In genomic region chr3:126551066-126551838, GRCh38 we compare ENCODE assay signal across 15 cellular contexts. TPM values are rescaled to one million over a fixed set of nuclear protein-coding genes. Genes with fewer than 3 reads are reported as not detected.
DNase-seq lines count a peak whose midpoint lies in the region; ATAC-seq and TF ChIP-seq lines count a peak whose summit lies in the region.
"Had no signal": no experiment of that assay in that cellular context is flagged by ENCODE, and none has a peak within 500 bp of the region (broad histone marks: within the 10 kb centered on the region; RNA-seq: fewer than 3 reads in every experiment).

No MANE protein-coding gene starts in this region.

- H3K4me3 Mint-ChIP-seq in activated T-cell treated with anti-CD3 and anti-CD28 coated beads, Interleukin-2, amount 50 U/mL, for 72 hours: no peak overlapping the region
- H3K4me3 Mint-ChIP-seq in chondrocyte (ENCODE audit: unreplicated experiment): no peak overlapping the region
- no peak overlapping the region for H3K4me3 Mint-ChIP-seq in CD4-positive, alpha-beta memory T cell

- TF ChIP-seq POLR2A in right lobe of liver (IDR thresholded peaks at IDR 0.05) (no peak), upper lobe of left lung (IDR thresholded peaks at IDR 0.05) (no peak)

- H3K27ac ChIP-seq in right lobe of liver (no peak overlapping the region), upper lobe of left lung (no peak overlapping the region)
- H3K27ac ChIP-seq in CD4-positive, alpha-beta memory T cell (ENCODE audit: low read depth, low read length): no peak overlapping the region
- H3K27ac ChIP-seq: gastroesophageal sphincter had no signal

- no peak for TF ChIP-seq CTCF in chondrocyte (IDR thresholded peaks at IDR 0.05)
- TF ChIP-seq CTCF in right lobe of liver (IDR thresholded peaks at IDR 0.05): no peak
- no peak for TF ChIP-seq CTCF in upper lobe of left lung (IDR thresholded peaks at IDR 0.05)

- intact Hi-C loops in right lobe of liver (cut with DNase I): no loop called here
- intact Hi-C loops in CD4-positive, alpha-beta memory T cell (cut with micrococcal nuclease): no loop called here

- 20% methylated on average over 1 of the region's 14 CpGs for WGBS in right lobe of liver (ENCODE audit: insufficient coverage, low coverage, low lambda C conversion rate, missing lambda C conversion rate)
- 75 to 79% methylated on average over 10 to 14 of the region's 14 CpGs for WGBS in upper lobe of left lung, 2 donors

- no peak overlapping the region for H3K4me3 ChIP-seq in right lobe of liver
- H3K4me3 ChIP-seq in upper lobe of left lung: no peak overlapping the region
- no peak overlapping the region for H3K4me3 ChIP-seq in CD4-positive, alpha-beta memory T cell (ENCODE audit: low read length in 2 of 2)
- H3K4me3 ChIP-seq: gastroesophageal sphincter had no signal

- H3K4me1 Mint-ChIP-seq in activated T-cell treated with anti-CD3 and anti-CD28 coated beads, Interleukin-2, amount 50 U/mL, for 72 hours (ENCODE audit: low read depth): no peaks in the 10 kb centered on the region
- H3K4me1 Mint-ChIP-seq in chondrocyte (ENCODE audit: low read depth): no peaks in the 10 kb centered on the region
- H3K4me1 Mint-ChIP-seq in CD4-positive, alpha-beta memory T cell: no peaks in the 10 kb centered on the region

- H3K36me3 ChIP-seq in right lobe of liver: no peaks in the 10 kb centered on the region
- no peaks in the 10 kb centered on the region for H3K36me3 ChIP-seq in upper lobe of left lung
- no peaks in the 10 kb centered on the region for H3K36me3 ChIP-seq in CD4-positive, alpha-beta memory T cell (ENCODE audit: insufficient read depth, low read length)
- H3K36me3 ChIP-seq: gastroesophageal sphincter had no signal

- peaks cover 8% of the 10 kb centered on the region for H3K27me3 Mint-ChIP-seq in activated T-cell treated with anti-CD3 and anti-CD28 coated beads, Interleukin-2, amount 50 U/mL, for 72 hours (ENCODE audit: low read depth)
- peaks cover 21% of the 10 kb centered on the region for H3K27me3 Mint-ChIP-seq in chondrocyte (ENCODE audit: low read depth)
- H3K27me3 Mint-ChIP-seq in CD4-positive, alpha-beta memory T cell: peaks cover 0 to 4% of the 10 kb centered on the region in 2 donors

- DNase-seq in activated T-cell treated with anti-CD3 and anti-CD28 coated beads, Interleukin-2, amount 50 U/mL, for 1 hour: peak; percentile 4
- no peak for DNase-seq in activated T-cell treated with anti-CD3 and anti-CD28 coated beads, Interleukin-2, amount 50 U/mL, for 72 hours
- DNase-seq in chondrocyte (ENCODE audit: low spot score) (peak; percentile 58), right lobe of liver (peak in 2 of 3 donors; percentile 14 to 35), upper lobe of left lung (peak; percentile 6 to 30), HCEC 1CT (no peak), NCI-H82 treated with DMSO at 0.1 percent for 48 hours (lab: John Stamatoyannopoulos, UW; ENCODE audit: unreplicated experiment) (no peak)
- DNase-seq in CD4-positive, alpha-beta memory T cell: no peak
- DNase-seq: ACHN; stimulated activated CD4-positive, alpha-beta T cell treated with anti-CD3 and anti-CD28 coated beads, Interleukin-15, amount 100 ng/mL, for 24 hours had no signal

- no peaks in the 10 kb centered on the region for H3K4me1 ChIP-seq in right lobe of liver
- no peaks in the 10 kb centered on the region for H3K4me1 ChIP-seq in upper lobe of left lung
- H3K4me1 ChIP-seq in CD4-positive, alpha-beta memory T cell (ENCODE audit: insufficient read depth, low read length): no peaks in the 10 kb centered on the region
- H3K4me1 ChIP-seq: gastroesophageal sphincter had no signal

- TF ChIP-seq EP300 in upper lobe of left lung (IDR thresholded peaks at IDR 0.05): no peak

- H3K36me3 Mint-ChIP-seq in activated T-cell treated with anti-CD3 and anti-CD28 coated beads, Interleukin-2, amount 50 U/mL, for 72 hours (ENCODE audit: insufficient read depth in 2 of 2): no peaks in the 10 kb centered on the region
- H3K36me3 Mint-ChIP-seq in chondrocyte (ENCODE audit: low read depth): no peaks in the 10 kb centered on the region
- H3K36me3 Mint-ChIP-seq in CD4-positive, alpha-beta memory T cell: no peaks in the 10 kb centered on the region

- H3K27me3 ChIP-seq in right lobe of liver: no peaks in the 10 kb centered on the region
- H3K27me3 ChIP-seq in upper lobe of left lung: no peaks in the 10 kb centered on the region
- H3K27me3 ChIP-seq in CD4-positive, alpha-beta memory T cell (ENCODE audit: insufficient read depth, low read length): no peaks in the 10 kb centered on the region

- no peak for ATAC-seq in activated T-cell treated with anti-CD3 and anti-CD28 coated beads, Interleukin-2, amount 50 U/mL, for 72 hours (replicated peaks in 1 of 2)
- ATAC-seq in right lobe of liver: no peak
- no peak for ATAC-seq in upper lobe of left lung (ENCODE audit: low FRiP score in 2 of 2)
- ATAC-seq: gastroesophageal sphincter had no signal

- H3K9me3 ChIP-seq in right lobe of liver (no peaks in the 10 kb centered on the region), upper lobe of left lung (no peaks in the 10 kb centered on the region)
- no peaks in the 10 kb centered on the region for H3K9me3 ChIP-seq in CD4-positive, alpha-beta memory T cell (ENCODE audit: control insufficient read depth in 1 of 2, low read length in 2 of 2)
- H3K9me3 ChIP-seq: gastroesophageal sphincter had no signal

- POLR2A ChIA-PET in CD4-positive, alpha-beta memory T cell (lab: Charles Lee; ENCODE audit: partially characterized antibody): no interaction called here

- no peaks in the 10 kb centered on the region for H3K9me3 Mint-ChIP-seq in activated T-cell treated with anti-CD3 and anti-CD28 coated beads, Interleukin-2, amount 50 U/mL, for 72 hours
- H3K9me3 Mint-ChIP-seq in chondrocyte (ENCODE audit: low read depth): no peaks in the 10 kb centered on the region
- no peaks in the 10 kb centered on the region for H3K9me3 Mint-ChIP-seq in CD4-positive, alpha-beta memory T cell

- CTCF ChIA-PET in CD4-positive, alpha-beta memory T cell (lab: Charles Lee; ENCODE audit: partially characterized antibody): no interaction called here

- no peak overlapping the region for H3K27ac Mint-ChIP-seq in activated T-cell treated with anti-CD3 and anti-CD28 coated beads, Interleukin-2, amount 50 U/mL, for 72 hours
- H3K27ac Mint-ChIP-seq in chondrocyte (ENCODE audit: unreplicated experiment): no peak overlapping the region
- H3K27ac Mint-ChIP-seq in CD4-positive, alpha-beta memory T cell: no peak overlapping the region

RNA-seq across cellular contexts. Expression of gene C3orf22, which starts 7.5 kb away (rescaled TPM):
- total RNA-seq in activated T-cell treated with anti-CD3 and anti-CD28 coated beads, Interleukin-2, amount 50 U/mL, for 72 hours: not detected
- total RNA-seq in chondrocyte (not detected in 3 replicates), right lobe of liver (not detected), upper lobe of left lung (not detected)
- not detected for total RNA-seq in CD4-positive, alpha-beta memory T cell
- polyA plus RNA-seq in CD4-positive, alpha-beta memory T cell: not detected
- total RNA-seq: dermis microvascular lymphatic vessel endothelial cell, gastroesophageal sphincter, H4, HT1080, RPMI7951 had no signal

RNA-seq across cellular contexts. Expression of gene CHST13, which starts 27.3 kb away (rescaled TPM):
- total RNA-seq in activated T-cell treated with anti-CD3 and anti-CD28 coated beads, Interleukin-2, amount 50 U/mL, for 72 hours: not detected
- total RNA-seq in chondrocyte: not detected in 3 replicates
- total RNA-seq in right lobe of liver: 10 to 100 TPM; 23.5 to 48.9 (median 28.2) TPM
- 1 to 10 TPM in 3 of 6 donors, under 1 TPM in 1, not detected in 2; 0.57 to 3.1 (median 2.0) TPM for total RNA-seq in upper lobe of left lung
- total RNA-seq in CD4-positive, alpha-beta memory T cell: under 1 TPM; 0.23 to 0.42 TPM
- not detected for polyA plus RNA-seq in CD4-positive, alpha-beta memory T cell
- total RNA-seq: dermis microvascular lymphatic vessel endothelial cell, HT1080, RPMI7951 had no signal

RNA-seq across cellular contexts. Expression of gene UROC1, which starts 33.7 kb away (rescaled TPM):
- not detected for total RNA-seq in activated T-cell treated with anti-CD3 and anti-CD28 coated beads, Interleukin-2, amount 50 U/mL, for 72 hours
- total RNA-seq in chondrocyte: 0.15 TPM in 1 of 3 replicates, not detected in the others
- total RNA-seq in right lobe of liver: 100 to 1,000 TPM in 1 of 6 experiments, 10 to 100 TPM in 5; 15.1 to 101 (median 55.8) TPM
- not detected for total RNA-seq in upper lobe of left lung
- total RNA-seq in CD4-positive, alpha-beta memory T cell: not detected
- not detected for polyA plus RNA-seq in CD4-positive, alpha-beta memory T cell
- total RNA-seq: dermis microvascular lymphatic vessel endothelial cell, gastroesophageal sphincter, H4, RPMI7951 had no signal

Comparison
In these comparisons a context has a peak if more than half of its experiments do, and no peak if none do; other contexts are left out.
1. DNase-seq: peak in activated T-cell treated with anti-CD3 and anti-CD28 coated beads, Interleukin-2, amount 50 U/mL, for 1 hour (single experiment), chondrocyte (single experiment), right lobe of liver (2 of 3) and upper lobe of left lung (2 of 2); none in activated T-cell treated with anti-CD3 and anti-CD28 coated beads, Interleukin-2, amount 50 U/mL, for 72 hours (0 of 2), HCEC 1CT (single experiment), NCI-H82 treated with DMSO at 0.1 percent for 48 hours (single experiment) and CD4-positive, alpha-beta memory T cell (0 of 5).
2. RNA of gene CHST13, which starts 27.3 kb away (total RNA-seq): 23.5 to 48.9 TPM in right lobe of liver; 0.57 to 3.1 TPM in upper lobe of left lung, 0.23 to 0.42 TPM in CD4-positive, alpha-beta memory T cell, not detected in activated T-cell treated with anti-CD3 and anti-CD28 coated beads, Interleukin-2, amount 50 U/mL, for 72 hours and not detected in chondrocyte; every median in the first group is over 4 times any median in the second.
3. RNA of gene UROC1, which starts 33.7 kb away (total RNA-seq): 15.1 to 101 TPM in right lobe of liver; not detected in activated T-cell treated with anti-CD3 and anti-CD28 coated beads, Interleukin-2, amount 50 U/mL, for 72 hours, 0.15 TPM in chondrocyte, not detected in upper lobe of left lung and not detected in CD4-positive, alpha-beta memory T cell; every median in the first group is over 10 times any median in the second.